8 cellular contexts compared by ENCODE assay signal in the genomic region with DNA sequence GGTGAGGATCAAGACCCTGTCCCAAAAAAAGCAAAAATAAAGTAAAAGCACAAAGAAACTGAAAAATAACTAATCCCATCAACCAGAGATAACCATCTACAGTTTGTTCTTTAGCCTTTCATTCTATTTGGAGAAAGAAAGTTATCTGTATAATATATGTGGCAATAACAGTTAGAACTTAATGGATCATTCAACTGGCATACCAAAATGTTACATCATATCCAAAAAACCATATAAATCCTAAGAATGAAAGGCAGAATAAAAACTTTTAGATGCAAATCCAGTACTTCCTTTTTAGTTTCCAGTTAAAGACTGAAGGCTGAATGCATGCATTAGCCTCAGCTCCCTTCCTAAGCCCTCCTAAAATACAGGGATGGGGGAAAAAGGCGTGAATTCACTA. TPM values are rescaled to one million over a fixed set of nuclear protein-coding genes. Genes with fewer than 3 reads are reported as not detected.
DNase-seq lines count a peak whose midpoint lies in the region; ATAC-seq and TF ChIP-seq lines count a peak whose summit lies in the region.
"Had no signal": no experiment of that assay in that cellular context is flagged by ENCODE, and none has a peak within 500 bp of the region (broad histone marks: within the 10 kb centered on the region; RNA-seq: fewer than 3 reads in every experiment).

No MANE protein-coding gene starts in this region.

- H3K27me3 ChIP-seq in OCI-LY1 (ENCODE audit: insufficient read depth, low read length): no peaks in the 10 kb centered on the region
- H3K27me3 ChIP-seq in gastrocnemius medialis: no peaks in the 10 kb centered on the region

- peak overlapping the region; percentile 61; the same call in 1 of the 2 replicates for H3K9ac ChIP-seq in OCI-LY1 (ENCODE audit: low read length)
- H3K9ac ChIP-seq: parathyroid adenoma had no signal

- no peaks in the 10 kb centered on the region for H3K27me3 Mint-ChIP-seq in effector memory CD8-positive, alpha-beta T cell

- peaks cover 78% of the 10 kb centered on the region for H3K4me1 ChIP-seq in OCI-LY1 (ENCODE audit: insufficient read depth, low read length, severe bottlenecking)
- H3K4me1 ChIP-seq in gastrocnemius medialis: peaks cover 44 to 59% of the 10 kb centered on the region in 2 donors

- peaks cover 39 to 66% of the 10 kb centered on the region in 2 donors for H3K4me1 Mint-ChIP-seq in effector memory CD8-positive, alpha-beta T cell (ENCODE audit: low read depth in 2 of 2)

- H3K4me2 ChIP-seq in OCI-LY1 (ENCODE audit: low read length): peak overlapping the region; percentile 48

- in situ Hi-C loops in gastrocnemius medialis (cut with MboI; ENCODE audit: low sequenced_read_pairs in 4 of 4): no loop called here

- no peak for TF ChIP-seq POLR2A in gastrocnemius medialis (IDR thresholded peaks at IDR 0.05)

- H3K9me3 Mint-ChIP-seq in effector memory CD8-positive, alpha-beta T cell: no peaks in the 10 kb centered on the region

- peak overlapping the region; percentile 63 to 80 for H3K4me3 Mint-ChIP-seq in effector memory CD8-positive, alpha-beta T cell

- H3K27ac ChIP-seq in OCI-LY1 (ENCODE audit: low read depth, low read length, poor library complexity, severe bottlenecking) (peak overlapping the region; percentile 100), gastrocnemius medialis (peak overlapping the region; percentile 48 to 58 (median 51))
- H3K27ac ChIP-seq: parathyroid adenoma had no signal

- H3K79me2 ChIP-seq in OCI-LY1 (ENCODE audit: insufficient read depth, low read length): peaks cover 58% of the 10 kb centered on the region

- DNase-seq in ELR (ENCODE audit: low read depth) (peak; percentile 24), gastrocnemius medialis (no peak), HUDEP-2 (lab: John Stamatoyannopoulos, UW; ENCODE audit: unreplicated experiment in 76 of 76) (no peak)
- DNase-seq in effector memory CD8-positive, alpha-beta T cell: no peak

- H3K36me3 Mint-ChIP-seq in effector memory CD8-positive, alpha-beta T cell (ENCODE audit: insufficient read depth): peaks cover 21% of the 10 kb centered on the region

- no peak overlapping the region for H2AFZ ChIP-seq in OCI-LY1 (ENCODE audit: low read length)
- H2AFZ ChIP-seq: parathyroid adenoma had no signal

- H3K36me3 ChIP-seq in OCI-LY1 (ENCODE audit: insufficient read depth, low read length) (peaks cover 25% of the 10 kb centered on the region), gastrocnemius medialis (no peaks in the 10 kb centered on the region)

- H3F3A ChIP-seq in OCI-LY1 (ENCODE audit: insufficient read depth, low read length): peaks cover 27% of the 10 kb centered on the region; the same call in 1 of the 2 replicates

- peak overlapping the region; percentile 94 to 96 for H3K27ac Mint-ChIP-seq in effector memory CD8-positive, alpha-beta T cell

- ATAC-seq in effector memory CD8-positive, alpha-beta T cell (replicated peaks): no peak
- ATAC-seq in gastrocnemius medialis (no peak), HG02678 (IDR thresholded peaks at IDR 0.05; ENCODE audit: unreplicated experiment) (no peak), GM21723 (IDR thresholded peaks at IDR 0.05; ENCODE audit: unreplicated experiment) (no peak)

- H4K20me1 ChIP-seq in OCI-LY1 (ENCODE audit: insufficient read depth, low read length): no peaks in the 10 kb centered on the region

- H3K9me3 ChIP-seq in OCI-LY1 (ENCODE audit: low read length) (no peaks in the 10 kb centered on the region), gastrocnemius medialis (no peaks in the 10 kb centered on the region)

- TF ChIP-seq CTCF in OCI-LY1 (IDR thresholded peaks at IDR 0.05; ENCODE audit: low read length) (no peak), gastrocnemius medialis (IDR thresholded peaks at IDR 0.05 in 4 of 5, conservative IDR thresholded peaks at IDR 0.05 in 1 of 5) (no peak)

- intact Hi-C loops in gastrocnemius medialis (cut with DNase I; ENCODE audit: low total_unique reads): no loop called here

- H3K4me3 ChIP-seq in OCI-LY1 (ENCODE audit: low read depth, low read length, poor library complexity, severe bottlenecking): peak overlapping the region; percentile 18
- no peak overlapping the region for H3K4me3 ChIP-seq in gastrocnemius medialis

- no peaks in the 10 kb centered on the region for H3K9me2 ChIP-seq in OCI-LY1 (ENCODE audit: low read depth, low read length)

RNA-seq across cellular contexts. Expression of gene ILRUN, which starts 25.2 kb away (rescaled TPM):
- 100 to 1,000 TPM; 136 to 252 (median 169) TPM for total RNA-seq in gastrocnemius medialis
